In genomic region chr5:60232051-60232794, GRCh38 we compare ENCODE assay signal across 21 cellular contexts.
"Had no signal": no experiment of that assay in that cellular context is flagged by ENCODE, and none has a peak within 500 bp of the region (broad histone marks: within the 10 kb centered on the region; RNA-seq: fewer than 3 reads in every experiment).

No MANE protein-coding gene starts in this region.

- H3K9me3 ChIP-seq: ascending aorta, colonic mucosa, right atrium auricular region, tibial artery, uterus had no signal

- H3K4me3 Mint-ChIP-seq: activated CD4-positive, alpha-beta memory T cell treated with anti-CD3 and anti-CD28 coated beads for 36 hours; activated CD4-positive, alpha-beta T cell treated with anti-CD3 and anti-CD28 coated beads for 36 hours; activated naive CD8-positive, alpha-beta T cell treated with anti-CD3 and anti-CD28 coated beads for 36 hours; central memory CD8-positive, alpha-beta T cell; mesothelial cell of epicardium; T-helper 2 cell treated with Interferon-gamma antibody and Interleukin-4, amounts not matched to agents 5 μg/mL and 100 μg/mL, for 36 hours; WTC11 had no signal

- ATAC-seq: activated CD4-positive, alpha-beta T cell treated with anti-CD3 and anti-CD28 coated beads for 36 hours; foreskin keratinocyte; left colon; WTC11 had no signal

- H3K36me3 Mint-ChIP-seq: activated CD4-positive, alpha-beta memory T cell treated with anti-CD3 and anti-CD28 coated beads for 36 hours; activated naive CD8-positive, alpha-beta T cell treated with anti-CD3 and anti-CD28 coated beads for 36 hours; mesothelial cell of epicardium; WTC11 had no signal

- H3K27me3 Mint-ChIP-seq: activated CD4-positive, alpha-beta memory T cell treated with anti-CD3 and anti-CD28 coated beads for 36 hours; activated CD4-positive, alpha-beta T cell treated with anti-CD3 and anti-CD28 coated beads for 36 hours; activated naive CD8-positive, alpha-beta T cell treated with anti-CD3 and anti-CD28 coated beads for 36 hours; central memory CD8-positive, alpha-beta T cell; progenitor cell of endocrine pancreas had no signal

- H3K4me1 Mint-ChIP-seq: activated CD4-positive, alpha-beta T cell treated with anti-CD3 and anti-CD28 coated beads for 36 hours; activated naive CD8-positive, alpha-beta T cell treated with anti-CD3 and anti-CD28 coated beads for 36 hours; central memory CD8-positive, alpha-beta T cell had no signal

- H3K27ac ChIP-seq: ascending aorta, colonic mucosa, foreskin keratinocyte, right atrium auricular region, tibial artery, uterus had no signal

- DNase-seq: activated CD4-positive, alpha-beta memory T cell treated with anti-CD3 and anti-CD28 coated beads for 36 hours; activated CD4-positive, alpha-beta T cell treated with anti-CD3 and anti-CD28 coated beads for 36 hours; activated naive CD4-positive, alpha-beta T cell; activated naive CD8-positive, alpha-beta T cell treated with anti-CD3 and anti-CD28 coated beads for 36 hours; activated T-cell treated with anti-CD3 and anti-CD28 coated beads for 4 hours; colonic mucosa; foreskin keratinocyte; hippocampal formation; left colon; stimulated activated CD4-positive, alpha-beta T cell treated with anti-CD3 and anti-CD28 coated beads, Interleukin-2, amount 100 ng/mL, for 24 hours; stimulated activated naive CD4-positive, alpha-beta T cell treated with Interleukin-2 at 50 U/mL for 16 hours; substantia nigra; tibial artery; uterus had no signal

- H3K4me1 ChIP-seq: ascending aorta, colonic mucosa, foreskin keratinocyte, right atrium auricular region, uterus had no signal

- H3K27me3 ChIP-seq: ascending aorta, colonic mucosa, right atrium auricular region, tibial artery, uterus had no signal

- H3K4me3 ChIP-seq: ascending aorta, colonic mucosa, right atrium auricular region, tibial artery, uterus had no signal

- H3K9me3 Mint-ChIP-seq: activated CD4-positive, alpha-beta memory T cell treated with anti-CD3 and anti-CD28 coated beads for 36 hours; activated naive CD8-positive, alpha-beta T cell treated with anti-CD3 and anti-CD28 coated beads for 36 hours; T-helper 2 cell treated with Interferon-gamma antibody and Interleukin-4, amounts not matched to agents 5 μg/mL and 100 μg/mL, for 36 hours; WTC11 had no signal

- H3K36me3 ChIP-seq: ascending aorta, colonic mucosa, right atrium auricular region, tibial artery, uterus had no signal
